Comparison of ENCODE assay signal across 8 cellular contexts in genomic region chr15:64356443-64357040, GRCh38. TPM values are rescaled to one million over a fixed set of nuclear protein-coding genes. Genes with fewer than 3 reads are reported as not detected.
DNase-seq lines count a peak whose midpoint lies in the region; ATAC-seq and TF ChIP-seq lines count a peak whose summit lies in the region.

No MANE protein-coding gene starts in this region.

- intact Hi-C loops in PC-3 (cut with micrococcal nuclease), result loop anchor here (1.0 to 2.0 kb wide), 4 partner anchors 68 to 193 kb away; partner anchors contain the start of gene PPIB

- DNase-seq in PC-3, result peak; percentile 61
- DNase-seq in effector memory CD4-positive, alpha-beta T cell, result no peak
- no peak for DNase-seq in stimulated activated CD4-positive, alpha-beta T cell treated with anti-CD3 and anti-CD28 coated beads, Interleukin-4, amount 100 ng/mL, for 1 hour
- no peak for DNase-seq in activated CD4-positive, alpha-beta T cell treated with anti-CD3 and anti-CD28 coated beads for 48 hours

- no peaks in the 10 kb centered on the region for H3K27me3 ChIP-seq in PC-3 (ENCODE audit: low read length)
- no peaks in the 10 kb centered on the region for H3K27me3 ChIP-seq in effector memory CD4-positive, alpha-beta T cell (replicated peaks; ENCODE audit: control insufficient read depth, insufficient read depth, low read length, poor library complexity, severe bottlenecking)
- H3K27me3 ChIP-seq in mucosa of stomach (ENCODE audit: control insufficient read depth, insufficient read depth, low read length), result no peaks in the 10 kb centered on the region

- peak overlapping the region; percentile 79 for H2AFZ ChIP-seq in PC-3 (ENCODE audit: low read length)

- no peaks in the 10 kb centered on the region for H3K9me2 ChIP-seq in PC-3 (replicated peaks; ENCODE audit: low read length)

- peak; percentile 36 for ATAC-seq in HG03097 (IDR thresholded peaks at IDR 0.05; ENCODE audit: low FRiP score, unreplicated experiment)
- ATAC-seq in PC-3, result peak; percentile 75
- no peak for ATAC-seq in HG02852 (IDR thresholded peaks at IDR 0.05; ENCODE audit: unreplicated experiment)

- CTCF ChIA-PET in PC-3 (lab: Charles Lee), result interaction anchor here (0.6 to 1.0 kb wide), 2 partner anchors 10 to 31 kb away, joined by 3 read pairs; partner anchors contain the start of gene TRIP4

- H3K27ac ChIP-seq in PC-3 (ENCODE audit: low read length), result peak overlapping the region; percentile 50
- peak overlapping the region; percentile 72 for H3K27ac ChIP-seq in effector memory CD4-positive, alpha-beta T cell (ENCODE audit: insufficient read depth, low read length, poor library complexity, severe bottlenecking)

- H3K9me3 ChIP-seq in ES-I3 (ENCODE audit: control insufficient read depth, insufficient read depth, low read length) (no peaks in the 10 kb centered on the region), PC-3 (ENCODE audit: low read length) (no peaks in the 10 kb centered on the region), mucosa of stomach (ENCODE audit: control insufficient read depth, low read length) (no peaks in the 10 kb centered on the region)
- no peaks in the 10 kb centered on the region for H3K9me3 ChIP-seq in effector memory CD4-positive, alpha-beta T cell (ENCODE audit: control insufficient read depth, low read length)

- peak overlapping the region; percentile 85 for H3K4me3 ChIP-seq in PC-3 (ENCODE audit: low read length)
- peak overlapping the region; percentile 98 for H3K4me3 ChIP-seq in effector memory CD4-positive, alpha-beta T cell (ENCODE audit: insufficient read depth, low read depth, low read length, poor library complexity, severe bottlenecking)
- peak overlapping the region; percentile 67 for H3K4me3 ChIP-seq in mucosa of stomach (ENCODE audit: low read length)

- H3K9ac ChIP-seq in ES-I3 (ENCODE audit: low read depth, low read length) (peak overlapping the region; percentile 93; the same call in 1 of the 2 replicates), PC-3 (ENCODE audit: low read length) (peak overlapping the region; percentile 80), mucosa of stomach (ENCODE audit: low read length) (peak overlapping the region; percentile 76)

- no peaks in the 10 kb centered on the region for H3F3A ChIP-seq in PC-3 (ENCODE audit: low read length, unreplicated experiment)

- no TSS peak for BruUV-seq in PC-3 (replicated peaks; lab: Mats Ljungman, UMichigan)

- H3K79me2 ChIP-seq in PC-3 (ENCODE audit: low read length), result peaks cover 32% of the 10 kb centered on the region

- POLR2A ChIA-PET in PC-3 (lab: Charles Lee; ENCODE audit: unreplicated experiment), result interaction anchor here (0.5 kb wide), 1 partner anchor 124 kb away, joined by 4 read pairs; no protein-coding TSS in a partner anchor

- H4K20me1 ChIP-seq in PC-3 (ENCODE audit: low read length), result no peaks in the 10 kb centered on the region

- peak overlapping the region; percentile 86 for H3K4me2 ChIP-seq in PC-3 (ENCODE audit: low read length)

- H3K4me1 ChIP-seq in ES-I3 (ENCODE audit: insufficient read depth, low read length), result 0 out of 2 replicates have a peak, but pooled peaks cover 5% of the 10 kb centered on the region
- peaks cover 5% of the 10 kb centered on the region; the same call in 1 of the 2 replicates for H3K4me1 ChIP-seq in PC-3 (ENCODE audit: insufficient read depth, low read length)
- no peaks in the 10 kb centered on the region for H3K4me1 ChIP-seq in effector memory CD4-positive, alpha-beta T cell (ENCODE audit: control insufficient read depth, insufficient read depth, low read length, poor library complexity, severe bottlenecking)
- peaks cover 9% of the 10 kb centered on the region for H3K4me1 ChIP-seq in mucosa of stomach (ENCODE audit: control insufficient read depth, insufficient read depth, low read length)

- TF ChIP-seq CTCF in PC-3 (conservative IDR thresholded peaks at IDR 0.05; ENCODE audit: low read depth, low read length), result peak; percentile 66

- H3K36me3 ChIP-seq in ES-I3 (ENCODE audit: insufficient read depth, low read length) (no peaks in the 10 kb centered on the region), PC-3 (ENCODE audit: low read depth, low read length) (no peaks in the 10 kb centered on the region), mucosa of stomach (ENCODE audit: control insufficient read depth, insufficient read depth, low read length) (no peaks in the 10 kb centered on the region)
- H3K36me3 ChIP-seq in effector memory CD4-positive, alpha-beta T cell (ENCODE audit: control insufficient read depth, insufficient read depth, low read length), result no peaks in the 10 kb centered on the region

RNA-seq across cellular contexts. Expression of gene CSNK1G1, which starts 0.6 kb away (rescaled TPM):
- total RNA-seq in PC-3 (2014; rRNA removed), result 7.8 and 9.8 TPM in 2 replicates

RNA-seq across cellular contexts. Expression of gene PCLAF, which starts 24.7 kb away (rescaled TPM):
- 34.7 and 52.4 TPM in 2 replicates for total RNA-seq in PC-3 (2014; rRNA removed)

RNA-seq across cellular contexts. Expression of gene TRIP4, which starts 31.1 kb away (rescaled TPM):
- total RNA-seq in PC-3 (2014; rRNA removed), result 6.0 and 11.9 TPM in 2 replicates
